Comparison of ENCODE assay signal across 8 cellular contexts in the genomic region with DNA sequence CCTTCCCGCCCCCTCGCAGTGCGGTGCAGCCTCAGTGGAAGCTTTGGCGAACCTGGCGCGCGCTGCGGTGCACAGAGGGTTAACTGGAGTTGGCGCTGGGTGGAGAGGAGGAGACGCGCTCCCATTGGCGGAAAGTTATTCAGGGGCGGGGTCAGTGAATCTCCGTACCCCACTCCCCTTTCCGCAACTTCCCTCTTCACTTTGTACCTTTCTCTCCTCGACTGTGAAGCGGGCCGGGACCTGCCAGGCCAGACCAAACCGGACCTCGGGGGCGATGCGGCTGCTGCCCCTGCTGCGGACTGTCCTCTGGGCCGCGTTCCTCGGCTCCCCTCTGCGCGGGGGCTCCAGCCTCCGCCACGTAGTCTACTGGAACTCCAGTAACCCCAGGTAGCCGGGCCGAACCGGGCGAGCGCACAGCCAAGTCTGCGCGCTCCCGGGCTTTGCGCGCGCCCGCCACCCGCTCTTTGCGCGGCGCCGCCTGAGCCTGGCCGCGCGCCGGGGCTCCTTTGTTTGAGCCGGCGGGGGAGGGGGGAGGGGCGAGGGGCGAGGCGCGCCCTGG. TPM values are rescaled to one million over a fixed set of nuclear protein-coding genes. Genes with fewer than 3 reads are reported as not detected.
DNase-seq lines count a peak whose midpoint lies in the region; ATAC-seq and TF ChIP-seq lines count a peak whose summit lies in the region.

A gene with protein sequence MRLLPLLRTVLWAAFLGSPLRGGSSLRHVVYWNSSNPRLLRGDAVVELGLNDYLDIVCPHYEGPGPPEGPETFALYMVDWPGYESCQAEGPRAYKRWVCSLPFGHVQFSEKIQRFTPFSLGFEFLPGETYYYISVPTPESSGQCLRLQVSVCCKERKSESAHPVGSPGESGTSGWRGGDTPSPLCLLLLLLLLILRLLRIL (plus strand): TSS at position 191 of the 559 bp plus-strand sequence. CDS start 84 bp downstream, at position 275.

- peaks cover 19% of the 10 kb centered on the region for H3K4me1 ChIP-seq in colonic mucosa

- H3K27me3 ChIP-seq in colonic mucosa = no peaks in the 10 kb centered on the region

- intact Hi-C loops in colonic mucosa (cut with DNase I) (loop anchor here (1.0 to 5.0 kb wide), 2 partner anchors 21 to 156 kb away; no protein-coding TSS in a partner anchor), left colon (cut with DNase I, micrococcal nuclease) (no loop called here)

- H3K4me3 ChIP-seq in colonic mucosa = peak within 1 kb of the TSS; percentile 90

- TF ChIP-seq POLR2A in GM18505 (IDR thresholded peaks at IDR 0.05; ENCODE audit: borderline replicate concordance, extremely low read depth, insufficient read depth, insufficient read length) = peak; percentile 82

- H3K9ac ChIP-seq in colonic mucosa (ENCODE audit: low read depth in 2 of 2, low read length in 2 of 2) = peak within 1 kb of the TSS; percentile 81 to 83

- TF ChIP-seq CTCF in colonic mucosa (IDR thresholded peaks at IDR 0.05) = no peak

- H3K27ac ChIP-seq in colonic mucosa = peak within 1 kb of the TSS; percentile 88

- DNase-seq in 8988T (peak; percentile 88), NCI-H345 treated with DMSO at 0.1 percent for 48 hours (lab: John Stamatoyannopoulos, UW; ENCODE audit: unreplicated experiment) (peak; percentile 89), colonic mucosa (peak; percentile 95), left colon (peak; percentile 92)
- peak; percentile 69 to 75 for DNase-seq in activated CD4-positive, alpha-beta T cell treated with anti-CD3 and anti-CD28 coated beads for 24 hours (ENCODE audit: low read depth in 2 of 2)
- peak; percentile 82 for DNase-seq in stimulated activated CD4-positive, alpha-beta T cell treated with anti-CD3 and anti-CD28 coated beads, Interleukin-1b, Interleukin-23, amount 100 ng/mL, for 48 hours

- ATAC-seq in GM18505 (IDR thresholded peaks at IDR 0.05; ENCODE audit: unreplicated experiment) (peak; percentile 38), HG02973 (IDR thresholded peaks at IDR 0.05; ENCODE audit: unreplicated experiment) (peak; percentile 60), left colon (peak; percentile 83)

- H3K9me3 ChIP-seq in colonic mucosa = no peaks in the 10 kb centered on the region

- no peaks in the 10 kb centered on the region for H3K36me3 ChIP-seq in colonic mucosa

RNA-seq across cellular contexts. Expression of the gene that starts here (rescaled TPM):
- total RNA-seq in colonic mucosa (10 to 100 TPM; 26.1 to 27.2 TPM), left colon (10 to 100 TPM; 23.0 to 33.5 TPM)

Comparison
In these comparisons a context has a peak if more than half of its experiments do, and no peak if none do; other contexts are left out.
1. Peak in every context shown above with its lines: DNase-seq, ATAC-seq, H3K4me3 ChIP-seq and H3K27ac ChIP-seq.